ENCODE assay signal across 19 cellular contexts in genomic region chr2:85554980-85555612, GRCh38. TPM values are rescaled to one million over a fixed set of nuclear protein-coding genes. Genes with fewer than 3 reads are reported as not detected.
A peak's percentile ranks its signal among the peaks of the same experiment; 100 is the strongest.
DNase-seq lines count a peak whose midpoint lies in the region; ATAC-seq and TF ChIP-seq lines count a peak whose summit lies in the region.
"Had no signal": no experiment of that assay in that cellular context is flagged by ENCODE, and none has a peak within 500 bp of the region (broad histone marks: within the 10 kb centered on the region; RNA-seq: fewer than 3 reads in every experiment).

No MANE protein-coding gene starts in this region.

- intact Hi-C loops in activated CD8-positive, alpha-beta T cell treated with anti-CD3 and anti-CD28 coated beads for 36 hours (cut with micrococcal nuclease), result no loop called here
- intact Hi-C loops in gastrocnemius medialis (cut with DNase I; ENCODE audit: low total_unique reads), result no loop called here

- no peak for DNase-seq in activated CD8-positive, alpha-beta T cell treated with anti-CD3 and anti-CD28 coated beads for 36 hours
- no peak for DNase-seq in activated CD8-positive, alpha-beta T cell treated with anti-CD3 and anti-CD28 coated beads, Interleukin-2, amount 10 ng/mL, durations not matched to agents 7 days and 5 days
- DNase-seq in DMS53 (lab: John Stamatoyannopoulos, UW) (peak; percentile 86), gastrocnemius medialis (no peak), OCI-M2 (lab: John Stamatoyannopoulos, UW; ENCODE audit: unreplicated experiment) (no peak)
- DNase-seq: BE2C; CD4-positive, alpha-beta T cell; KBM-7; MV-4-11; NCI-H187; NCI-H2227 treated with DMSO at 0.1 percent for 48 hours; NCI-H510A treated with DMSO at 0.1 percent for 48 hours; NCI-H82; OCI-M1 had no signal

- H3K4me1 ChIP-seq in gastrocnemius medialis, result peaks cover 10 to 11% of the 10 kb centered on the region in 2 donors
- H3K4me1 ChIP-seq: BE2C had no signal

- H3K36me3 Mint-ChIP-seq in activated CD8-positive, alpha-beta T cell treated with anti-CD3 and anti-CD28 coated beads for 36 hours (ENCODE audit: low read depth), result peaks cover 21% of the 10 kb centered on the region
- peaks cover 36% of the 10 kb centered on the region for H3K36me3 Mint-ChIP-seq in activated CD8-positive, alpha-beta T cell treated with anti-CD3 and anti-CD28 coated beads, Interleukin-2, amount 10 ng/mL, durations not matched to agents 7 days and 5 days (ENCODE audit: low read depth)
- peaks cover 92% of the 10 kb centered on the region for H3K36me3 Mint-ChIP-seq in activated T-helper 17 cell treated with anti-CD3 and anti-CD28 coated beads, Interleukin-2, amount 50 U/mL, for 72 hours (ENCODE audit: low read depth)

- in situ Hi-C loops in gastrocnemius medialis (cut with MboI; ENCODE audit: low sequenced_read_pairs in 4 of 4), result loop anchor here in 3 of 4 donors (5.0 kb wide), 1 partner anchor 133 kb away; no protein-coding TSS in a partner anchor

- ATAC-seq in activated CD8-positive, alpha-beta T cell treated with anti-CD3 and anti-CD28 coated beads for 36 hours, result no peak
- ATAC-seq in activated CD8-positive, alpha-beta T cell treated with anti-CD3 and anti-CD28 coated beads, Interleukin-2, amount 10 ng/mL, durations not matched to agents 7 days and 5 days, result no peak
- peak; percentile 45 for ATAC-seq in activated T-helper 17 cell treated with anti-CD3 and anti-CD28 coated beads, Interleukin-2, amount 50 U/mL, for 72 hours (replicated peaks)
- ATAC-seq in gastrocnemius medialis (peak in 1 of 2 donors; percentile 30), HG03280 (IDR thresholded peaks at IDR 0.05; ENCODE audit: unreplicated experiment) (no peak), HG03108 (IDR thresholded peaks at IDR 0.05; ENCODE audit: unreplicated experiment) (no peak)

- no peak for TF ChIP-seq POLR2A in gastrocnemius medialis (IDR thresholded peaks at IDR 0.05)

- peaks cover 0 to 51% of the 10 kb centered on the region in 2 donors for H3K36me3 ChIP-seq in gastrocnemius medialis
- H3K36me3 ChIP-seq: BE2C had no signal

- CTCF ChIA-PET in activated CD8-positive, alpha-beta T cell treated with anti-CD3 and anti-CD28 coated beads for 36 hours (lab: Charles Lee), result interaction anchor here (1.9 to 7.7 kb wide), 4 partner anchors 135 to 164 kb away, joined by 6 to 221 read pairs (median 74); partner anchors contain the start of gene SH2D6
- CTCF ChIA-PET in activated CD8-positive, alpha-beta T cell treated with anti-CD3 and anti-CD28 coated beads, Interleukin-2, amount 10 ng/mL, durations not matched to agents 7 days and 5 days (lab: Charles Lee), result interaction anchor here (0.9 to 7.6 kb wide), 8 partner anchors 17 to 165 kb away, joined by 3 to 263 read pairs (median 12); partner anchors contain the start of genes MAT2A and SH2D6

- H3K9me3 ChIP-seq in gastrocnemius medialis, result no peaks in the 10 kb centered on the region
- H3K9me3 ChIP-seq: BE2C, SJSA1 had no signal

- no peaks in the 10 kb centered on the region for H3K27me3 ChIP-seq in gastrocnemius medialis
- H3K27me3 ChIP-seq: BE2C, SJSA1 had no signal

- H3K9me3 Mint-ChIP-seq in activated CD8-positive, alpha-beta T cell treated with anti-CD3 and anti-CD28 coated beads for 36 hours, result no peaks in the 10 kb centered on the region
- H3K9me3 Mint-ChIP-seq in activated CD8-positive, alpha-beta T cell treated with anti-CD3 and anti-CD28 coated beads, Interleukin-2, amount 10 ng/mL, durations not matched to agents 7 days and 5 days (ENCODE audit: insufficient read depth), result no peaks in the 10 kb centered on the region
- no peaks in the 10 kb centered on the region for H3K9me3 Mint-ChIP-seq in activated T-helper 17 cell treated with anti-CD3 and anti-CD28 coated beads, Interleukin-2, amount 50 U/mL, for 72 hours
- H3K9me3 Mint-ChIP-seq: CD4-positive, alpha-beta T cell had no signal

- H3K4me3 Mint-ChIP-seq in activated CD8-positive, alpha-beta T cell treated with anti-CD3 and anti-CD28 coated beads for 36 hours, result no peak overlapping the region
- H3K4me3 Mint-ChIP-seq in activated CD8-positive, alpha-beta T cell treated with anti-CD3 and anti-CD28 coated beads, Interleukin-2, amount 10 ng/mL, durations not matched to agents 7 days and 5 days, result no peak overlapping the region
- no peak overlapping the region for H3K4me3 Mint-ChIP-seq in activated T-helper 17 cell treated with anti-CD3 and anti-CD28 coated beads, Interleukin-2, amount 50 U/mL, for 72 hours
- H3K4me3 Mint-ChIP-seq: CD4-positive, alpha-beta T cell had no signal

- H3K27ac Mint-ChIP-seq in activated CD8-positive, alpha-beta T cell treated with anti-CD3 and anti-CD28 coated beads for 36 hours, result peak overlapping the region; percentile 6
- no peak overlapping the region for H3K27ac Mint-ChIP-seq in activated CD8-positive, alpha-beta T cell treated with anti-CD3 and anti-CD28 coated beads, Interleukin-2, amount 10 ng/mL, durations not matched to agents 7 days and 5 days
- peak overlapping the region; percentile 11 for H3K27ac Mint-ChIP-seq in activated T-helper 17 cell treated with anti-CD3 and anti-CD28 coated beads, Interleukin-2, amount 50 U/mL, for 72 hours
- H3K27ac Mint-ChIP-seq: CD4-positive, alpha-beta T cell had no signal

- no peaks in the 10 kb centered on the region for H3K27me3 Mint-ChIP-seq in activated CD8-positive, alpha-beta T cell treated with anti-CD3 and anti-CD28 coated beads for 36 hours
- H3K27me3 Mint-ChIP-seq in activated CD8-positive, alpha-beta T cell treated with anti-CD3 and anti-CD28 coated beads, Interleukin-2, amount 10 ng/mL, durations not matched to agents 7 days and 5 days (ENCODE audit: low read depth), result no peaks in the 10 kb centered on the region
- H3K27me3 Mint-ChIP-seq in activated T-helper 17 cell treated with anti-CD3 and anti-CD28 coated beads, Interleukin-2, amount 50 U/mL, for 72 hours, result no peaks in the 10 kb centered on the region
- H3K27me3 Mint-ChIP-seq: CD4-positive, alpha-beta T cell had no signal

- no peak overlapping the region for H3K4me3 ChIP-seq in gastrocnemius medialis
- H3K4me3 ChIP-seq: SJSA1 had no signal

- no peak for TF ChIP-seq CTCF in activated CD8-positive, alpha-beta T cell treated with anti-CD3 and anti-CD28 coated beads for 36 hours (IDR thresholded peaks at IDR 0.05)
- TF ChIP-seq CTCF in gastrocnemius medialis (IDR thresholded peaks at IDR 0.05 in 4 of 5, conservative IDR thresholded peaks at IDR 0.05 in 1 of 5), result no peak

- POLR2A ChIA-PET in activated CD8-positive, alpha-beta T cell treated with anti-CD3 and anti-CD28 coated beads for 36 hours (lab: Charles Lee), result interaction anchor here (1.0 to 23.8 kb wide), 4 partner anchors 10 to 136 kb away, joined by 3 to 467 read pairs (median 4); partner anchors contain the start of gene MAT2A
- POLR2A ChIA-PET in activated CD8-positive, alpha-beta T cell treated with anti-CD3 and anti-CD28 coated beads, Interleukin-2, amount 10 ng/mL, durations not matched to agents 7 days and 5 days (lab: Charles Lee), result interaction anchor here (1.1 to 4.7 kb wide), 3 partner anchors 12 to 233 kb away, joined by 3 to 39 read pairs (median 13); partner anchors contain the start of gene SH2D6

- peaks cover 16% of the 10 kb centered on the region for H3K4me1 Mint-ChIP-seq in activated CD8-positive, alpha-beta T cell treated with anti-CD3 and anti-CD28 coated beads for 36 hours (ENCODE audit: low read depth)
- H3K4me1 Mint-ChIP-seq in activated CD8-positive, alpha-beta T cell treated with anti-CD3 and anti-CD28 coated beads, Interleukin-2, amount 10 ng/mL, durations not matched to agents 7 days and 5 days (ENCODE audit: low read depth), result peaks cover 19% of the 10 kb centered on the region
- H3K4me1 Mint-ChIP-seq in activated T-helper 17 cell treated with anti-CD3 and anti-CD28 coated beads, Interleukin-2, amount 50 U/mL, for 72 hours, result peaks cover 3% of the 10 kb centered on the region

- peak overlapping the region; percentile 25 to 54 (median 45) for H3K27ac ChIP-seq in gastrocnemius medialis
- H3K27ac ChIP-seq: RWPE1, SJSA1 had no signal

RNA-seq across cellular contexts. Expression of gene GGCX, which starts 6.2 kb away (rescaled TPM):
- 10 to 100 TPM; 14.6 to 16.7 TPM for total RNA-seq in activated CD8-positive, alpha-beta T cell treated with anti-CD3 and anti-CD28 coated beads for 36 hours
- total RNA-seq in activated CD8-positive, alpha-beta T cell treated with anti-CD3 and anti-CD28 coated beads, Interleukin-2, amount 10 ng/mL, durations not matched to agents 7 days and 5 days, result 10 to 100 TPM; 18.9 to 20.0 TPM
- total RNA-seq in activated T-helper 17 cell treated with anti-CD3 and anti-CD28 coated beads, Interleukin-2, amount 50 U/mL, for 72 hours, result 10 to 100 TPM; 21.3 to 21.7 TPM
- total RNA-seq in gastrocnemius medialis, result 10 to 100 TPM; 18.3 to 33.1 (median 28.2) TPM

RNA-seq across cellular contexts. Expression of gene MAT2A, which starts 16.1 kb away (rescaled TPM):
- total RNA-seq in activated CD8-positive, alpha-beta T cell treated with anti-CD3 and anti-CD28 coated beads for 36 hours, result 100 to 1,000 TPM; 276 to 282 TPM
- 100 to 1,000 TPM; 264 to 273 TPM for total RNA-seq in activated CD8-positive, alpha-beta T cell treated with anti-CD3 and anti-CD28 coated beads, Interleukin-2, amount 10 ng/mL, durations not matched to agents 7 days and 5 days
- 100 to 1,000 TPM; 214 to 308 TPM for total RNA-seq in activated T-helper 17 cell treated with anti-CD3 and anti-CD28 coated beads, Interleukin-2, amount 50 U/mL, for 72 hours
- total RNA-seq in gastrocnemius medialis, result 100 to 1,000 TPM in 1 of 4 donors, 10 to 100 TPM in 3; 33.2 to 131 (median 56.0) TPM

RNA-seq across cellular contexts. Expression of gene VAMP8, which starts 22.3 kb away (rescaled TPM):
- total RNA-seq in activated CD8-positive, alpha-beta T cell treated with anti-CD3 and anti-CD28 coated beads for 36 hours, result 10 to 100 TPM; 84.5 to 91.1 TPM
- 100 to 1,000 TPM; 141 to 148 TPM for total RNA-seq in activated CD8-positive, alpha-beta T cell treated with anti-CD3 and anti-CD28 coated beads, Interleukin-2, amount 10 ng/mL, durations not matched to agents 7 days and 5 days
- 100 to 1,000 TPM; 103 to 124 TPM for total RNA-seq in activated T-helper 17 cell treated with anti-CD3 and anti-CD28 coated beads, Interleukin-2, amount 50 U/mL, for 72 hours
- 10 to 100 TPM in 1 of 4 donors, 1 to 10 TPM in 3; 5.3 to 12.1 (median 7.1) TPM for total RNA-seq in gastrocnemius medialis
- total RNA-seq: SJSA1 had no signal

RNA-seq across cellular contexts. Expression of gene VAMP5, which starts 29.1 kb away (rescaled TPM):
- 10 to 100 TPM; 28.0 to 29.4 TPM for total RNA-seq in activated CD8-positive, alpha-beta T cell treated with anti-CD3 and anti-CD28 coated beads for 36 hours
- 10 to 100 TPM; 72.0 to 74.4 TPM for total RNA-seq in activated CD8-positive, alpha-beta T cell treated with anti-CD3 and anti-CD28 coated beads, Interleukin-2, amount 10 ng/mL, durations not matched to agents 7 days and 5 days
- 10 to 100 TPM; 36.8 to 51.2 TPM for total RNA-seq in activated T-helper 17 cell treated with anti-CD3 and anti-CD28 coated beads, Interleukin-2, amount 50 U/mL, for 72 hours
- total RNA-seq in gastrocnemius medialis, result 10 to 100 TPM; 19.9 to 47.0 (median 36.9) TPM

RNA-seq across cellular contexts. Expression of gene RNF181, which starts 40.4 kb away (rescaled TPM):
- 100 to 1,000 TPM; 112 to 117 TPM for total RNA-seq in activated CD8-positive, alpha-beta T cell treated with anti-CD3 and anti-CD28 coated beads for 36 hours
- total RNA-seq in activated CD8-positive, alpha-beta T cell treated with anti-CD3 and anti-CD28 coated beads, Interleukin-2, amount 10 ng/mL, durations not matched to agents 7 days and 5 days, result 100 to 1,000 TPM in 1 of 2 experiments, 10 to 100 TPM in 1; 91.0 to 104 TPM
- 100 to 1,000 TPM; 116 to 156 TPM for total RNA-seq in activated T-helper 17 cell treated with anti-CD3 and anti-CD28 coated beads, Interleukin-2, amount 50 U/mL, for 72 hours
- total RNA-seq in gastrocnemius medialis, result 100 to 1,000 TPM; 207 to 235 (median 215) TPM

Comparison
In these comparisons a context has a peak if more than half of its experiments do, and no peak if none do; other contexts are left out.
1. RNA of gene VAMP8, which starts 22.3 kb away (total RNA-seq): 141 to 148 TPM in activated CD8-positive, alpha-beta T cell treated with anti-CD3 and anti-CD28 coated beads, Interleukin-2, amount 10 ng/mL, durations not matched to agents 7 days and 5 days, 103 to 124 TPM in activated T-helper 17 cell treated with anti-CD3 and anti-CD28 coated beads, Interleukin-2, amount 50 U/mL, for 72 hours and 84.5 to 91.1 TPM in activated CD8-positive, alpha-beta T cell treated with anti-CD3 and anti-CD28 coated beads for 36 hours; 5.3 to 12.1 TPM in gastrocnemius medialis; every median in the first group is over 4 times any median in the second.